ENCODE assay signal across 23 cellular contexts in the genomic region with DNA sequence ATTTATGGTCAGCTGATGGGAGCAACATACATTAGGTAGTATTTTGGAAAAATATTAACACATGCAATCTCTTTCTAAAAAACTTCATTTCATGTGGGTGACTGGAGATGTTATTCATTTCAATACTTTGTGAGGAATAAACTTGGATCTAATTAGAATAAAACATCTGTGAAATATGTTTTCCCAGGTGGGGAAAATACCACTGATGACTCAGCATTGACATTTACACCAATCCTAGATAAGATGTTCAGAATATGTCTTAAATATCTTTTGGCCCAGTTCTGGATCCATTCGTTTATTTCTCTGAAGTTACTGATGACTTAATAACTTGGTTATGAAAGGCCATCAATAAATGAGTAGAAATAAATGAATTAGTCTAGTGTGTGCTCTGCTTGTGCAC.
DNase-seq lines count a peak whose midpoint lies in the region; ATAC-seq, FAIRE-seq and TF ChIP-seq lines count a peak whose summit lies in the region.
"Had no signal": no experiment of that assay in that cellular context is flagged by ENCODE, and none has a peak within 500 bp of the region (broad histone marks: within the 10 kb centered on the region; RNA-seq: fewer than 3 reads in every experiment).

No MANE protein-coding gene starts in this region.

- H3K36me3 Mint-ChIP-seq in astrocyte (ENCODE audit: low read depth, unreplicated experiment) = no peaks in the 10 kb centered on the region

- TF ChIP-seq CTCF in A549 (IDR thresholded peaks at IDR 0.05) (no peak), astrocyte (IDR thresholded peaks at IDR 0.05; ENCODE audit: insufficient read depth, low read depth, low read length) (no peak), fibroblast of mammary gland (conservative IDR thresholded peaks at IDR 0.05; ENCODE audit: control insufficient read depth, insufficient read depth, low read depth, low read length) (no peak)

- no peaks in the 10 kb centered on the region for H3K79me2 ChIP-seq in astrocyte (ENCODE audit: insufficient read depth, low read length)

- no peak overlapping the region for H3K4me3 Mint-ChIP-seq in astrocyte (ENCODE audit: unreplicated experiment)
- H3K4me3 Mint-ChIP-seq: CD14-positive monocyte; CD4-positive, alpha-beta T cell; CD8-positive, alpha-beta memory T cell; HFFc6 had no signal

- no peak for TF ChIP-seq RAD21 in A549 (conservative IDR thresholded peaks at IDR 0.05 in 1 of 2, IDR thresholded peaks at IDR 0.05 in 1 of 2)

- FAIRE-seq in A549 (lab: Jason Lieb, UNC) (no peak), astrocyte (lab: Jason Lieb, UNC) (no peak)
- FAIRE-seq: A204.1, D721Med, G401.6, GM12892, GM19239 had no signal

- no peak overlapping the region for H3K4me3 ChIP-seq in A549
- no peak overlapping the region for H3K4me3 ChIP-seq in astrocyte (ENCODE audit: insufficient read depth, low read depth, low read length)
- no peak overlapping the region for H3K4me3 ChIP-seq in fibroblast of mammary gland (ENCODE audit: control insufficient read depth, low read depth, low read length)
- no peak overlapping the region for H3K4me3 ChIP-seq in H7 (ENCODE audit: insufficient read depth, low read depth, low read length)
- H3K4me3 ChIP-seq: BLaER1 treated with 17β-estradiol and CSF1 and Interleukin-3, amounts not matched to agents 10 nM and 100 nM; GM23248; HAP-1 had no signal

- no peak overlapping the region for H3K27ac Mint-ChIP-seq in astrocyte (ENCODE audit: unreplicated experiment)
- H3K27ac Mint-ChIP-seq: CD14-positive monocyte; CD4-positive, alpha-beta T cell; HFFc6 had no signal

- CTCF ChIA-PET in A549 (lab: Yijun Ruan, JAX) = no interaction called here

- H3K4me2 ChIP-seq in A549 (no peak overlapping the region), astrocyte (ENCODE audit: low read length) (no peak overlapping the region)
- H3K4me2 ChIP-seq: BLaER1 treated with 17β-estradiol and CSF1 and Interleukin-3, amounts not matched to agents 10 nM and 100 nM had no signal

- H3K27me3 ChIP-seq in astrocyte (ENCODE audit: insufficient read depth, low read length) (no peaks in the 10 kb centered on the region), H7 (ENCODE audit: control insufficient read depth, insufficient read depth, low read length) (no peaks in the 10 kb centered on the region)
- H3K27me3 ChIP-seq: BE2C; BLaER1 treated with 17β-estradiol and CSF1 and Interleukin-3, amounts not matched to agents 10 nM and 100 nM had no signal

- 0% methylated on average over 1 of the region's 1 CpG for WGBS in A549 (ENCODE audit: missing lambda C conversion rate)

- H2AFZ ChIP-seq in astrocyte (ENCODE audit: low read depth, low read length) = no peak overlapping the region
- H2AFZ ChIP-seq: GM23248 had no signal

- H3K4me1 Mint-ChIP-seq in astrocyte (ENCODE audit: low read depth, unreplicated experiment) = peaks cover 11% of the 10 kb centered on the region

- H4K20me1 ChIP-seq in astrocyte (ENCODE audit: insufficient read depth, low read length) = no peaks in the 10 kb centered on the region
- H4K20me1 ChIP-seq: BLaER1 treated with 17β-estradiol and CSF1 and Interleukin-3, amounts not matched to agents 10 nM and 100 nM had no signal

- TF ChIP-seq POLR2A in A549 (IDR thresholded peaks at IDR 0.05; ENCODE audit: low read length) = no peak

- DNase-seq in A549 (ENCODE audit: low read depth in 1 of 2, low spot score in 1 of 2) (no peak), astrocyte (ENCODE audit: low read depth) (peak; percentile 36), fibroblast of mammary gland (ENCODE audit: low read depth) (peak; percentile 32), H7 (no peak), DMS 273 treated with DMSO at 0.1 percent for 48 hours (lab: John Stamatoyannopoulos, UW) (no peak)
- DNase-seq: ACHN; CD4-positive, alpha-beta T cell; CD8-positive, alpha-beta memory T cell; DMS153; DND-41; GM23248; HFFc6 had no signal

- H3K9me3 Mint-ChIP-seq in astrocyte (ENCODE audit: unreplicated experiment) = no peaks in the 10 kb centered on the region
- H3K9me3 Mint-ChIP-seq: CD4-positive, alpha-beta T cell; CD8-positive, alpha-beta memory T cell; HFFc6 had no signal

- POLR2A ChIA-PET in A549 (lab: Yijun Ruan, JAX) = no interaction called here

- H3K36me3 ChIP-seq in astrocyte (ENCODE audit: insufficient read depth, low read length) = no peaks in the 10 kb centered on the region
- H3K36me3 ChIP-seq in H7 (replicated peaks; ENCODE audit: control insufficient read depth, insufficient read depth, low read length) = no peaks in the 10 kb centered on the region
- H3K36me3 ChIP-seq: BE2C, HAP-1 had no signal

- ATAC-seq in A549 (no peak), HG02759 (IDR thresholded peaks at IDR 0.05; ENCODE audit: unreplicated experiment) (no peak)

- no peak overlapping the region for H3K9ac ChIP-seq in astrocyte (ENCODE audit: low read length)
- H3K9ac ChIP-seq: BLaER1 treated with 17β-estradiol and CSF1 and Interleukin-3, amounts not matched to agents 10 nM and 100 nM; GM23248 had no signal

- H3K27me3 Mint-ChIP-seq in astrocyte (ENCODE audit: low read depth, unreplicated experiment) = peaks cover 7% of the 10 kb centered on the region
- H3K27me3 Mint-ChIP-seq: CD4-positive, alpha-beta T cell had no signal

- H3K4me1 ChIP-seq in A549 = no peaks in the 10 kb centered on the region
- H3K4me1 ChIP-seq in astrocyte (ENCODE audit: insufficient read depth, low read length) = peaks cover 6% of the 10 kb centered on the region
- H3K4me1 ChIP-seq: HAP-1 had no signal

- H3K27ac ChIP-seq in A549 = no peak overlapping the region
- no peak overlapping the region for H3K27ac ChIP-seq in astrocyte (ENCODE audit: low read depth, low read length)
- H3K27ac ChIP-seq: 22Rv1; BLaER1 treated with 17β-estradiol and CSF1 and Interleukin-3, amounts not matched to agents 10 nM and 100 nM; GM23248 had no signal

- H3K9me3 ChIP-seq in A549 (no peaks in the 10 kb centered on the region), astrocyte (ENCODE audit: insufficient read depth, low read depth, low read length) (no peaks in the 10 kb centered on the region)
- H3K9me3 ChIP-seq: BE2C, HAP-1 had no signal

- no peak for TF ChIP-seq EP300 in A549 (IDR thresholded peaks at IDR 0.05)

TF ChIP-seq in A549, 52 proteins besides CTCF, POLR2A, EP300 and RAD21:
- TF ChIP-seq CBX8 (IDR thresholded peaks at IDR 0.05) = no peak
- TF ChIP-seq, protein P1, sequence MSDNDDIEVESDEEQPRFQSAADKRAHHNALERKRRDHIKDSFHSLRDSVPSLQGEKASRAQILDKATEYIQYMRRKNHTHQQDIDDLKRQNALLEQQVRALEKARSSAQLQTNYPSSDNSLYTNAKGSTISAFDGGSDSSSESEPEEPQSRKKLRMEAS (IDR thresholded peaks at IDR 0.05) = no peak
- TF ChIP-seq MAFK (IDR thresholded peaks at IDR 0.05; ENCODE audit: partially characterized antibody) = peak; percentile 23
- TF ChIP-seq NFE2L2 (conservative IDR thresholded peaks at IDR 0.05; ENCODE audit: low read length) = no peak

Comparison
In these comparisons a context has a peak if more than half of its experiments do, and no peak if none do; other contexts are left out.
1. DNase-seq: peak in astrocyte (single experiment) and fibroblast of mammary gland (single experiment); none in A549 (0 of 2), H7 (single experiment) and DMS 273 treated with DMSO at 0.1 percent for 48 hours (single experiment).